25 cellular contexts compared by ENCODE assay signal in genomic region chr14:88815980-88816379, GRCh38.
"Had no signal": no experiment of that assay in that cellular context is flagged by ENCODE, and none has a peak within 500 bp of the region (broad histone marks: within the 10 kb centered on the region; RNA-seq: fewer than 3 reads in every experiment).

No MANE protein-coding gene starts in this region.

- H3K4me3 ChIP-seq: neural progenitor cell, ovary, psoas muscle, right lobe of liver, sigmoid colon, stomach, suprapubic skin, testis, tibial artery, transverse colon, upper lobe of left lung, vagina had no signal

- H3K9me3 ChIP-seq: ovary, psoas muscle, right lobe of liver, sigmoid colon, stomach, suprapubic skin, testis, tibial artery, transverse colon, upper lobe of left lung, vagina had no signal

- H3K27me3 ChIP-seq: ovary, right lobe of liver, sigmoid colon, suprapubic skin, testis, tibial artery, transverse colon, upper lobe of left lung, vagina had no signal

- DNase-seq: natural killer cell; occipital lobe; ovary; posterior cingulate gyrus; psoas muscle; right cardiac atrium; right lobe of liver; sigmoid colon; small intestine; stimulated activated CD4-positive, alpha-beta T cell treated with anti-CD3 and anti-CD28 coated beads, Interleukin-15, amount 100 ng/mL, for 24 hours; stimulated activated CD4-positive, alpha-beta T cell treated with anti-CD3 and anti-CD28 coated beads, Interleukin-2, amount 100 ng/mL, for 24 hours; stimulated activated CD4-positive, alpha-beta T cell treated with anti-CD3 and anti-CD28 coated beads, Interleukin-2, amount 100 ng/mL, for 48 hours; stimulated activated CD4-positive, alpha-beta T cell treated with anti-CD3 and anti-CD28 coated beads, Interleukin-4, amount 100 ng/mL, for 24 hours; stimulated activated naive B cell treated with anti-CD40 and anti-IgM and Interleukin-4, amounts not matched to agents 10 μg/mL and 1 μg/mL and 100 μg/mL, for 72 hours; stimulated activated naive CD4-positive, alpha-beta T cell treated with Interleukin-2 at 50 U/mL for 16 hours; stomach; testis; tibial artery; transverse colon; upper lobe of left lung had no signal

- ATAC-seq: natural killer cell; psoas muscle; right cardiac atrium; right lobe of liver; stimulated activated effector memory CD8-positive, alpha-beta T cell treated with anti-CD3 and anti-CD28 coated beads, Interleukin-12 subunit alpha, Interleukin-12 subunit beta, amount 100 ng/mL, for 72 hours; stimulated activated naive B cell treated with anti-CD40 and anti-IgM and Interleukin-4, amounts not matched to agents 10 μg/mL and 1 μg/mL and 100 μg/mL, for 72 hours had no signal

- H3K27ac ChIP-seq: neural progenitor cell, ovary, parathyroid adenoma, psoas muscle, right lobe of liver, sigmoid colon, stomach, suprapubic skin, testis, tibial artery, transverse colon, upper lobe of left lung, vagina had no signal

- H3K36me3 ChIP-seq: neural progenitor cell, ovary, right lobe of liver, sigmoid colon, stomach, suprapubic skin, tibial artery, transverse colon, upper lobe of left lung, vagina had no signal

- H3K4me1 ChIP-seq: neural progenitor cell, parathyroid adenoma, psoas muscle, right lobe of liver, sigmoid colon, stomach, suprapubic skin, tibial artery, transverse colon, upper lobe of left lung, vagina had no signal
